38 cellular contexts compared by ENCODE assay signal in genomic region chr1:38917337-38917736, GRCh38. TPM values are rescaled to one million over a fixed set of nuclear protein-coding genes. Genes with fewer than 3 reads are reported as not detected.
"Had no signal": no experiment of that assay in that cellular context is flagged by ENCODE, and none has a peak within 500 bp of the region (broad histone marks: within the 10 kb centered on the region; RNA-seq: fewer than 3 reads in every experiment).

No MANE protein-coding gene starts in this region.

- ATAC-seq: activated CD8-positive, alpha-beta T cell treated with anti-CD3 and anti-CD28 coated beads for 36 hours; activated naive CD8-positive, alpha-beta T cell treated with anti-CD3 and anti-CD28 coated beads, Interleukin-2, amount 50 U/mL, for 24 hours; activated T-cell treated with anti-CD3 and anti-CD28 coated beads, Interleukin-2, amount 50 U/mL, for 4 hours had no signal

- H3K9me3 ChIP-seq: ascending aorta, colonic mucosa had no signal

- DNase-seq: activated B cell treated with CpG ODN at 0.5 μM for 24 hours; activated CD4-positive, alpha-beta memory T cell treated with anti-CD3 and anti-CD28 coated beads for 36 hours; activated CD4-positive, alpha-beta T cell treated with anti-CD3 and anti-CD28 coated beads for 4 hours; activated CD4-positive, alpha-beta T cell treated with anti-CD3 and anti-CD28 coated beads, Interleukin-2, amount 10 ng/mL, durations not matched to agents 24 days and 14 days; activated CD4-positive, alpha-beta T cell treated with anti-CD3 and anti-CD28 coated beads, Interleukin-2, amount 50 U/mL, for 1 hour; activated CD4-positive, alpha-beta T cell treated with anti-CD3 and anti-CD28 coated beads, Interleukin-2, amount 50 U/mL, for 4 hours; activated CD4-positive, CD25-positive, alpha-beta regulatory T cell treated with anti-CD3 and anti-CD28 coated beads, Interleukin-2, amount 50 U/mL, for 72 hours; activated CD8-positive, alpha-beta memory T cell treated with anti-CD3 and anti-CD28 coated beads, Interleukin-2, amount 50 U/mL, for 4 hours; activated CD8-positive, alpha-beta T cell treated with anti-CD3 and anti-CD28 coated beads for 36 hours; activated effector memory CD4-positive, alpha-beta T cell treated with Interleukin-2 at 50 U/mL for 16 hours; activated gamma-delta T cell; activated naive CD4-positive, alpha-beta T cell treated with anti-CD3 and anti-CD28 coated beads, Interleukin-2, amount 10 ng/mL, durations not matched to agents 7 days and 5 days; activated naive CD4-positive, alpha-beta T cell treated with Interleukin-2 at 50 U/mL for 16 hours; activated naive CD8-positive, alpha-beta T cell treated with anti-CD3 and anti-CD28 coated beads, Interleukin-2, amount 10 ng/mL, durations not matched to agents 7 days and 5 days; activated naive CD8-positive, alpha-beta T cell treated with anti-CD3 and anti-CD28 coated beads, Interleukin-2, amount 50 U/mL, for 24 hours; activated T-cell treated with anti-CD3 and anti-CD28 coated beads for 4 hours; activated T-cell treated with anti-CD3 and anti-CD28 coated beads, Interleukin-2, amount 50 U/mL, for 1 hour; activated T-cell treated with anti-CD3 and anti-CD28 coated beads, Interleukin-2, amount 50 U/mL, for 4 hours; amygdala; anterior cingulate cortex; caudate nucleus; cerebellar nuclear complex; colonic mucosa; T-helper 2 cell; T-helper 9 cell had no signal

- H3K27ac Mint-ChIP-seq: activated B cell treated with CpG ODN at 0.5 μM for 24 hours; activated CD4-positive, alpha-beta memory T cell treated with anti-CD3 and anti-CD28 coated beads for 36 hours; activated CD4-positive, alpha-beta T cell treated with anti-CD3 and anti-CD28 coated beads, Interleukin-2, amount 10 ng/mL, durations not matched to agents 24 days and 14 days; activated CD8-positive, alpha-beta T cell treated with anti-CD3 and anti-CD28 coated beads for 36 hours; activated naive CD4-positive, alpha-beta T cell treated with anti-CD3 and anti-CD28 coated beads, Interleukin-2, amount 10 ng/mL, durations not matched to agents 7 days and 5 days; activated naive CD4-positive, alpha-beta T cell treated with anti-CD3 and anti-CD28 coated beads, Interleukin-2, amount 50 U/mL, for 24 hours; activated naive CD8-positive, alpha-beta T cell; activated naive CD8-positive, alpha-beta T cell treated with anti-CD3 and anti-CD28 coated beads, Interleukin-2, amount 10 ng/mL, durations not matched to agents 7 days and 5 days; activated naive CD8-positive, alpha-beta T cell treated with anti-CD3 and anti-CD28 coated beads, Interleukin-2, amount 50 U/mL, for 24 hours; activated T-helper 2 cell treated with anti-CD3 and anti-CD28 coated beads, Interferon-gamma antibody, Interleukin-2, Interleukin-4, amounts not matched to agents 10 μg/mL and 5 μg/mL and 100 μg/mL, durations not matched to agents 14 hours and 24 hours and 36 hours; brain; T-helper 2 cell treated with Interferon-gamma antibody and Interleukin-4, amounts not matched to agents 5 μg/mL and 100 μg/mL, for 36 hours had no signal

- FAIRE-seq: bronchial epithelial cell, TTC549 had no signal

- H3K27me3 ChIP-seq: ascending aorta, cardiac muscle cell, colonic mucosa had no signal

- H3K36me3 Mint-ChIP-seq: activated CD4-positive, alpha-beta memory T cell treated with anti-CD3 and anti-CD28 coated beads for 36 hours; activated naive CD4-positive, alpha-beta T cell treated with anti-CD3 and anti-CD28 coated beads, Interleukin-2, amount 10 ng/mL, durations not matched to agents 7 days and 5 days; activated naive CD4-positive, alpha-beta T cell treated with anti-CD3 and anti-CD28 coated beads, Interleukin-2, amount 50 U/mL, for 24 hours; activated naive CD8-positive, alpha-beta T cell treated with anti-CD3 and anti-CD28 coated beads, Interleukin-2, amount 10 ng/mL, durations not matched to agents 7 days and 5 days had no signal

- H3K36me3 ChIP-seq: ascending aorta, cardiac muscle cell, colonic mucosa had no signal

- H3K9me3 Mint-ChIP-seq: activated B cell treated with CpG ODN at 0.5 μM for 24 hours; activated CD4-positive, alpha-beta memory T cell treated with anti-CD3 and anti-CD28 coated beads for 36 hours; activated CD4-positive, alpha-beta T cell treated with anti-CD3 and anti-CD28 coated beads, Interleukin-2, amount 10 ng/mL, durations not matched to agents 24 days and 14 days; activated CD8-positive, alpha-beta T cell treated with anti-CD3 and anti-CD28 coated beads for 36 hours; activated naive CD4-positive, alpha-beta T cell treated with anti-CD3 and anti-CD28 coated beads, Interleukin-2, amount 10 ng/mL, durations not matched to agents 7 days and 5 days; activated naive CD4-positive, alpha-beta T cell treated with anti-CD3 and anti-CD28 coated beads, Interleukin-2, amount 50 U/mL, for 24 hours; activated naive CD8-positive, alpha-beta T cell treated with anti-CD3 and anti-CD28 coated beads, Interleukin-2, amount 10 ng/mL, durations not matched to agents 7 days and 5 days; activated naive CD8-positive, alpha-beta T cell treated with anti-CD3 and anti-CD28 coated beads, Interleukin-2, amount 50 U/mL, for 24 hours; activated T-cell treated with anti-CD3 and anti-CD28 coated beads, Interleukin-2, amount 50 U/mL, for 4 hours; activated T-helper 2 cell treated with anti-CD3 and anti-CD28 coated beads, Interferon-gamma antibody, Interleukin-2, Interleukin-4, amounts not matched to agents 10 μg/mL and 5 μg/mL and 100 μg/mL, durations not matched to agents 14 hours and 24 hours and 36 hours; brain; central memory CD8-positive, alpha-beta T cell; T-helper 2 cell treated with Interferon-gamma antibody and Interleukin-4, amounts not matched to agents 5 μg/mL and 100 μg/mL, for 36 hours had no signal

- H3K4me3 ChIP-seq: ascending aorta, cardiac muscle cell, colonic mucosa had no signal

- H3K4me1 ChIP-seq: ascending aorta, colonic mucosa had no signal

- H3K4me3 Mint-ChIP-seq: activated B cell treated with CpG ODN at 0.5 μM for 24 hours; activated CD4-positive, alpha-beta memory T cell treated with anti-CD3 and anti-CD28 coated beads for 36 hours; activated CD4-positive, alpha-beta T cell treated with anti-CD3 and anti-CD28 coated beads, Interleukin-2, amount 10 ng/mL, durations not matched to agents 24 days and 14 days; activated CD8-positive, alpha-beta T cell treated with anti-CD3 and anti-CD28 coated beads for 36 hours; activated naive CD4-positive, alpha-beta T cell treated with anti-CD3 and anti-CD28 coated beads, Interleukin-2, amount 10 ng/mL, durations not matched to agents 7 days and 5 days; activated naive CD4-positive, alpha-beta T cell treated with anti-CD3 and anti-CD28 coated beads, Interleukin-2, amount 50 U/mL, for 24 hours; activated naive CD8-positive, alpha-beta T cell; activated naive CD8-positive, alpha-beta T cell treated with anti-CD3 and anti-CD28 coated beads, Interleukin-2, amount 10 ng/mL, durations not matched to agents 7 days and 5 days; activated naive CD8-positive, alpha-beta T cell treated with anti-CD3 and anti-CD28 coated beads, Interleukin-2, amount 50 U/mL, for 24 hours; activated T-cell treated with anti-CD3 and anti-CD28 coated beads, Interleukin-2, amount 50 U/mL, for 4 hours; brain; central memory CD8-positive, alpha-beta T cell; T-helper 2 cell treated with Interferon-gamma antibody and Interleukin-4, amounts not matched to agents 5 μg/mL and 100 μg/mL, for 36 hours had no signal

- H3K4me1 Mint-ChIP-seq: activated B cell treated with CpG ODN at 0.5 μM for 24 hours; activated naive CD4-positive, alpha-beta T cell treated with anti-CD3 and anti-CD28 coated beads, Interleukin-2, amount 10 ng/mL, durations not matched to agents 7 days and 5 days; activated naive CD4-positive, alpha-beta T cell treated with anti-CD3 and anti-CD28 coated beads, Interleukin-2, amount 50 U/mL, for 24 hours; brain; central memory CD8-positive, alpha-beta T cell had no signal

- H3K27ac ChIP-seq: ascending aorta, cardiac muscle cell, colonic mucosa, VCaP had no signal

- H3K27me3 Mint-ChIP-seq: activated B cell treated with CpG ODN at 0.5 μM for 24 hours; activated CD4-positive, alpha-beta memory T cell treated with anti-CD3 and anti-CD28 coated beads for 36 hours; activated CD8-positive, alpha-beta T cell treated with anti-CD3 and anti-CD28 coated beads for 36 hours; activated naive CD4-positive, alpha-beta T cell treated with anti-CD3 and anti-CD28 coated beads, Interleukin-2, amount 50 U/mL, for 24 hours; activated naive CD8-positive, alpha-beta T cell; activated naive CD8-positive, alpha-beta T cell treated with anti-CD3 and anti-CD28 coated beads, Interleukin-2, amount 50 U/mL, for 24 hours; brain; central memory CD8-positive, alpha-beta T cell had no signal

RNA-seq across cellular contexts. Expression of gene RHBDL2, which starts 24.3 kb away (rescaled TPM):
- total RNA-seq: activated B cell treated with CpG ODN at 0.5 μM for 24 hours; activated CD4-positive, alpha-beta memory T cell treated with anti-CD3 and anti-CD28 coated beads for 36 hours; activated CD4-positive, alpha-beta T cell treated with anti-CD3 and anti-CD28 coated beads, Interleukin-2, amount 10 ng/mL, durations not matched to agents 24 days and 14 days; activated CD8-positive, alpha-beta memory T cell treated with anti-CD3 and anti-CD28 coated beads for 36 hours; activated CD8-positive, alpha-beta T cell treated with anti-CD3 and anti-CD28 coated beads for 36 hours; activated naive CD8-positive, alpha-beta T cell treated with anti-CD3 and anti-CD28 coated beads, Interleukin-2, amount 10 ng/mL, durations not matched to agents 7 days and 5 days; activated T-cell treated with anti-CD3 and anti-CD28 coated beads, Interleukin-2, amount 50 U/mL, for 4 hours; activated T-helper 2 cell treated with anti-CD3 and anti-CD28 coated beads, Interferon-gamma antibody, Interleukin-2, Interleukin-4, amounts not matched to agents 10 μg/mL and 5 μg/mL and 100 μg/mL, durations not matched to agents 14 hours and 24 hours and 36 hours; ascending aorta; cardiac muscle cell; chondrocyte had no signal

RNA-seq across cellular contexts. Expression of gene GJA9, which starts 36.0 kb away (rescaled TPM):
- total RNA-seq: activated B cell treated with CpG ODN at 0.5 μM for 24 hours; activated CD4-positive, alpha-beta memory T cell treated with anti-CD3 and anti-CD28 coated beads for 36 hours; activated CD4-positive, alpha-beta T cell treated with anti-CD3 and anti-CD28 coated beads, Interleukin-2, amount 10 ng/mL, durations not matched to agents 24 days and 14 days; activated CD8-positive, alpha-beta memory T cell treated with anti-CD3 and anti-CD28 coated beads for 36 hours; activated CD8-positive, alpha-beta T cell treated with anti-CD3 and anti-CD28 coated beads for 36 hours; activated naive CD8-positive, alpha-beta T cell treated with anti-CD3 and anti-CD28 coated beads, Interleukin-2, amount 10 ng/mL, durations not matched to agents 7 days and 5 days; activated T-cell treated with anti-CD3 and anti-CD28 coated beads, Interleukin-2, amount 50 U/mL, for 4 hours; activated T-helper 2 cell treated with anti-CD3 and anti-CD28 coated beads, Interferon-gamma antibody, Interleukin-2, Interleukin-4, amounts not matched to agents 10 μg/mL and 5 μg/mL and 100 μg/mL, durations not matched to agents 14 hours and 24 hours and 36 hours; ascending aorta; cardiac muscle cell; chondrocyte had no signal
- polyA plus RNA-seq: cardiac muscle cell had no signal
